13 cellular contexts compared by ENCODE assay signal in the genomic region with DNA sequence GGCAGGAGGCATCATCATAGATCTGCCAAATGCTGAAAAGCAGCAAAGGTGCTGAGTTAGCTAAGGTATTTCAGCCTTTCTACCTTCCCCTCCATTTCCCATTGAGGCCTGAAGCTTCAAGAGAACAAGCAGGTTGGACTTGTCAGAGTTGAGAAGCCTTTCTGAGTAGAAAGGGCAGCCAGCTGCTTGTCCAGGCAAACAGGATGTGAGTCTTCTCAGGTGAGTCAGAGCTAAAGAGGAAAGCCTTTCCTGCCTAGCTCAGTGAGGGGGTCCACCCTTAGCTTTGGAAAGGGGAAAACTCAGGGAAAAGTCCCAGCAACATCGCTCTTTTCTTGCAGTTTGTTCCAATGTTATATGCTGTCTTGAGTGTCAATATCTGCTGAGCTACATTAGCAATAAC. TPM values are rescaled to one million over a fixed set of nuclear protein-coding genes. Genes with fewer than 3 reads are reported as not detected.
A peak's percentile ranks its signal among the peaks of the same experiment; 100 is the strongest.
DNase-seq lines count a peak whose midpoint lies in the region; ATAC-seq and TF ChIP-seq lines count a peak whose summit lies in the region.
"Had no signal": no experiment of that assay in that cellular context is flagged by ENCODE, and none has a peak within 500 bp of the region (broad histone marks: within the 10 kb centered on the region; RNA-seq: fewer than 3 reads in every experiment).

No MANE protein-coding gene starts in this region.

- WGBS in GM23248 (ENCODE audit: low coverage in 1 of 2, low lambda C conversion rate in 2 of 2, missing lambda C conversion rate in 2 of 2), 2 experiments = 92 to 100% methylated on average over 1 of the region's 1 CpG

- in situ Hi-C loops in GM23248 (cut with MboI) = no loop called here

- no peaks in the 10 kb centered on the region for H3F3A ChIP-seq in GM23248 (ENCODE audit: insufficient read depth)

- POLR2A ChIA-PET in WTC11 (lab: Charles Lee) = no interaction called here

- H3K27me3 ChIP-seq in GM23248 (replicated peaks; ENCODE audit: insufficient read depth) = peaks cover 6% of the 10 kb centered on the region; the same call in 1 of the 2 replicates

- H3K9me2 ChIP-seq in GM23248 (ENCODE audit: insufficient read depth) = no peaks in the 10 kb centered on the region

- no peak overlapping the region for H3K4me3 ChIP-seq in GM23248

- CTCF ChIA-PET in WTC11 (lab: Charles Lee) = interaction anchor here (0.8 to 2.4 kb wide), 4 partner anchors 13 to 106 kb away, joined by 5 to 8 read pairs (median 6); partner anchors contain the start of gene MPZL2

- no peak overlapping the region for H3K27ac ChIP-seq in GM23248

- no peak for TF ChIP-seq CTCF in WTC11 (IDR thresholded peaks at IDR 0.05)

- H3K79me2 ChIP-seq in GM23248 (ENCODE audit: insufficient read depth) = no peaks in the 10 kb centered on the region

- peaks cover 33% of the 10 kb centered on the region for H3K27me3 Mint-ChIP-seq in WTC11 (ENCODE audit: low read depth)
- H3K27me3 Mint-ChIP-seq: CD4-positive, alpha-beta T cell had no signal

- peaks cover 2% of the 10 kb centered on the region; the same call in 1 of the 2 replicates for H3K4me1 Mint-ChIP-seq in WTC11

- no peak overlapping the region for H3K9ac ChIP-seq in GM23248

- ATAC-seq in WTC11 = peak; percentile 44
- ATAC-seq: left lobe of liver had no signal

- no peak overlapping the region for H3K4me3 Mint-ChIP-seq in WTC11
- H3K4me3 Mint-ChIP-seq: CD4-positive, alpha-beta T cell had no signal

- no peak overlapping the region for H3K4me2 ChIP-seq in GM23248 (ENCODE audit: unreplicated experiment)

- intact Hi-C loops in head of caudate nucleus (cut with DNase I) = no loop called here

- no peaks in the 10 kb centered on the region for H3K9me3 ChIP-seq in GM23248 (ENCODE audit: low read depth)

- no peak overlapping the region for H3K27ac Mint-ChIP-seq in WTC11
- H3K27ac Mint-ChIP-seq: CD4-positive, alpha-beta T cell had no signal

- H3K4me1 ChIP-seq in GM23248 (ENCODE audit: insufficient read depth) = no peaks in the 10 kb centered on the region

- peak; percentile 60 for DNase-seq in A172 (ENCODE audit: low spot score)
- DNase-seq in GM23248 = peak; percentile 36
- no peak for DNase-seq in WTC11 (ENCODE audit: low spot score)
- DNase-seq in iPS-NIHi11 (ENCODE audit: low spot score) = peak; percentile 29
- no peak for DNase-seq in GM03348 (ENCODE audit: low spot score)
- DNase-seq in DMS 273 treated with DMSO at 0.1 percent for 48 hours (lab: John Stamatoyannopoulos, UW) = no peak
- DNase-seq in Kasumi-1 (lab: John Stamatoyannopoulos, UW) = no peak
- DNase-seq in head of caudate nucleus = no peak
- DNase-seq: CD4-positive, alpha-beta T cell; effector memory CD4-positive, alpha-beta T cell; retina had no signal

- no peaks in the 10 kb centered on the region for H3K36me3 Mint-ChIP-seq in WTC11

- no peaks in the 10 kb centered on the region for H3K9me3 Mint-ChIP-seq in WTC11
- H3K9me3 Mint-ChIP-seq: CD4-positive, alpha-beta T cell had no signal

- no peaks in the 10 kb centered on the region for H3K36me3 ChIP-seq in GM23248 (ENCODE audit: low read depth)

- no peaks in the 10 kb centered on the region for H4K20me1 ChIP-seq in GM23248 (ENCODE audit: insufficient read depth)

- no peak overlapping the region for H2AFZ ChIP-seq in GM23248

TF ChIP-seq in WTC11, 78 proteins besides CTCF, POLR2A, EP300 and RAD21:
- TF ChIP-seq FOXP1 (CRISPR knock-in tag; IDR thresholded peaks at IDR 0.05; ENCODE audit: borderline replicate concordance) = no peak
TF ChIP-seq in WTC11: peak in this region for 0.

RNA-seq across cellular contexts. Expression of gene MPZL2, which starts 13.2 kb away (rescaled TPM):
- not detected in 2 replicates for total RNA-seq in A172 (2014; rRNA removed; shearing (Covaris generic))
- not detected in 2 replicates for total RNA-seq in GM23248 (2014; rRNA removed; shearing (Covaris generic))
- polyA plus RNA-seq in GM23248 (2016; fragmentation: Nextera tagmentation; extraction: Ambion mirVana) = not detected in 2 replicates
- 1.2 to 1.8 TPM (median 1.4 TPM) in 3 replicates for total RNA-seq in WTC11 (2021)
- total RNA-seq: LHCN-M2 had no signal

RNA-seq across cellular contexts. Expression of gene MPZL3, which starts 25.1 kb away (rescaled TPM):
- 1.8 and 2.0 TPM in 2 replicates for total RNA-seq in A172 (2014; rRNA removed; shearing (Covaris generic))
- 1.3 and 2.4 TPM in 2 replicates for total RNA-seq in GM23248 (2014; rRNA removed; shearing (Covaris generic))
- polyA plus RNA-seq in GM23248 (2016; fragmentation: Nextera tagmentation; extraction: Ambion mirVana) = 0.72 and 0.78 TPM in 2 replicates
- total RNA-seq in WTC11 (2021) = 1.6 to 2.1 TPM (median 2.0 TPM) in 3 replicates
- total RNA-seq: LHCN-M2 had no signal

RNA-seq across cellular contexts. Expression of gene CD3E, which starts 27.2 kb away (rescaled TPM):
- total RNA-seq in A172 (2014; rRNA removed; shearing (Covaris generic)) = not detected in 2 replicates
- total RNA-seq in GM23248 (2014; rRNA removed; shearing (Covaris generic)) = not detected in 2 replicates
- polyA plus RNA-seq in GM23248 (2016; fragmentation: Nextera tagmentation; extraction: Ambion mirVana) = not detected in 2 replicates
- 0.85 to 1.0 TPM (median 0.87 TPM) in 3 replicates for total RNA-seq in WTC11 (2021)
- total RNA-seq: LHCN-M2 had no signal

RNA-seq across cellular contexts. Expression of gene JAML, which starts 52.5 kb away (rescaled TPM):
- total RNA-seq in A172 (2014; rRNA removed; shearing (Covaris generic)) = not detected in 2 replicates
- not detected in 2 replicates for total RNA-seq in GM23248 (2014; rRNA removed; shearing (Covaris generic))
- polyA plus RNA-seq in GM23248 (2016; fragmentation: Nextera tagmentation; extraction: Ambion mirVana) = not detected in 2 replicates
- total RNA-seq in WTC11 (2021) = 0.24 to 0.37 TPM in 2 of 3 replicates, not detected in the other
- total RNA-seq: LHCN-M2 had no signal

Comparison
In these comparisons a context has a peak if more than half of its experiments do, and no peak if none do; other contexts are left out.
1. DNase-seq: peak in A172 (single experiment), GM23248 (single experiment) and iPS-NIHi11 (single experiment); none in WTC11 (single experiment), GM03348 (single experiment), DMS 273 treated with DMSO at 0.1 percent for 48 hours (single experiment), Kasumi-1 (0 of 2) and head of caudate nucleus (0 of 42).